ENCODE assay signal across 18 cellular contexts in the genomic region with DNA sequence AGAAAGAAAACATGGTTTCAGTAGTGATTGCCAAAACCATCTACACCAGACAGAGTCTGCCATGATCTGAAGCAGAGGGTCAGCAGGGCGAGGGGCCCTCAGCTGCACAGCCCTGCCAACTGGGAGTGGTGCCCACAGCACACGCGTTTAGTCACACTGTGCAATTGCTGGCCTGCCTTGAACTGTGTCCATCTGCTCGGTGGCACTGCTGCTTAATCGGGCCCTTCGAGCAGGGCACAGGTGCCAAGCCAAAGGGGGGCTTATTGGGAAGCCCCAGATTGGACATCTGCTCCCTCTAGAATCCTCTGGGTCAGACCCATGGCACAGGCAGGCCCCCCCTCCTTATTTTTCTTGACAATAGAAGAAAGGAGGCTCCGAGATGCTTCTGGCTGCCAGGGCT.
DNase-seq lines count a peak whose midpoint lies in the region; ATAC-seq and TF ChIP-seq lines count a peak whose summit lies in the region.
"Had no signal": no experiment of that assay in that cellular context is flagged by ENCODE, and none has a peak within 500 bp of the region (broad histone marks: within the 10 kb centered on the region; RNA-seq: fewer than 3 reads in every experiment).

No MANE protein-coding gene starts in this region.

- no peaks in the 10 kb centered on the region for H3K9me3 Mint-ChIP-seq in CD4-positive, alpha-beta T cell

- no peaks in the 10 kb centered on the region for H3K36me3 Mint-ChIP-seq in CD4-positive, alpha-beta T cell (ENCODE audit: low read depth)

- intact Hi-C loops in left ventricle myocardium inferior (cut with micrococcal nuclease) = no loop called here
- intact Hi-C loops in psoas muscle (cut with DNase I) = no loop called here
- intact Hi-C loops in CD4-positive, alpha-beta T cell (cut with DNase I, micrococcal nuclease) = no loop called here

- no peak for TF ChIP-seq CTCF in left ventricle myocardium inferior (IDR thresholded peaks at IDR 0.05; ENCODE audit: borderline replicate concordance)
- no peak for TF ChIP-seq CTCF in psoas muscle (IDR thresholded peaks at IDR 0.05)
- no peak for TF ChIP-seq CTCF in CD4-positive, alpha-beta T cell (IDR thresholded peaks at IDR 0.05)

- H3K4me1 ChIP-seq in left ventricle myocardium inferior (peaks cover 9% of the 10 kb centered on the region), psoas muscle (peaks cover 8% of the 10 kb centered on the region)
- H3K4me1 ChIP-seq: Caco-2 had no signal

- no peaks in the 10 kb centered on the region for H3K4me1 Mint-ChIP-seq in CD4-positive, alpha-beta T cell (ENCODE audit: low read depth)

- H3K27me3 ChIP-seq in left ventricle myocardium inferior (ENCODE audit: low read depth) (no peaks in the 10 kb centered on the region), psoas muscle (ENCODE audit: insufficient read depth in 3 of 3, low read length in 2 of 3) (no peaks in the 10 kb centered on the region)
- no peaks in the 10 kb centered on the region for H3K27me3 ChIP-seq in CD4-positive, alpha-beta T cell (ENCODE audit: control insufficient read depth, insufficient read depth, low read length)
- H3K27me3 ChIP-seq: BLaER1 had no signal

- ATAC-seq in psoas muscle = peak in 3 of 4 donors; percentile 42 to 57 (median 54)
- ATAC-seq in CD4-positive, alpha-beta T cell (ENCODE audit: poor library complexity) = no peak
- ATAC-seq: HCT116 had no signal

- no peak overlapping the region for H3K27ac Mint-ChIP-seq in CD4-positive, alpha-beta T cell

- no peak overlapping the region for H3K4me3 Mint-ChIP-seq in CD4-positive, alpha-beta T cell

- DNase-seq in DMS 273 (lab: John Stamatoyannopoulos, UW; ENCODE audit: unreplicated experiment) (peak; percentile 70), DMS 273 treated with DMSO at 0.1 percent for 48 hours (lab: John Stamatoyannopoulos, UW) (no peak), NCI-H69 (lab: John Stamatoyannopoulos, UW) (peak; percentile 48), left ventricle myocardium inferior (no peak), psoas muscle (no peak), NCI-H2081 treated with DMSO at 0.1 percent for 48 hours (lab: John Stamatoyannopoulos, UW) (no peak), hypothalamus (lab: John Stamatoyannopoulos, UW) (no peak)
- no peak for DNase-seq in CD4-positive, alpha-beta T cell
- DNase-seq: Caco-2, DND-41, GF-D8, Kasumi-1, NCI-H526, PC-9 had no signal

- POLR2A ChIA-PET in CD4-positive, alpha-beta T cell (lab: Charles Lee) = no interaction called here

- H3K27ac ChIP-seq in left ventricle myocardium inferior (replicated peaks) = peak overlapping the region; percentile 27
- H3K27ac ChIP-seq in psoas muscle = no peak overlapping the region
- H3K27ac ChIP-seq in CD4-positive, alpha-beta T cell (ENCODE audit: low read depth, low read length) = no peak overlapping the region
- H3K27ac ChIP-seq: 22Rv1, BLaER1, PC-9, SK-N-MC had no signal

- WGBS in psoas muscle, 3 donors = 31 to 37% (median 32%) methylated on average over 7 of the region's 7 CpGs

- H3K27me3 Mint-ChIP-seq in CD4-positive, alpha-beta T cell = no peaks in the 10 kb centered on the region

- no peak overlapping the region for H3K4me3 ChIP-seq in left ventricle myocardium inferior
- H3K4me3 ChIP-seq in psoas muscle = no peak overlapping the region
- H3K4me3 ChIP-seq: BLaER1, PC-9, SK-N-MC had no signal

- no peaks in the 10 kb centered on the region for H3K36me3 ChIP-seq in left ventricle myocardium inferior
- H3K36me3 ChIP-seq in psoas muscle (ENCODE audit: insufficient read depth in 1 of 2, low read depth in 1 of 2) = no peaks in the 10 kb centered on the region
- H3K36me3 ChIP-seq: BLaER1 had no signal

- CTCF ChIA-PET in CD4-positive, alpha-beta T cell (lab: Charles Lee) = no interaction called here

- H3K9me3 ChIP-seq in left ventricle myocardium inferior (replicated peaks) = no peaks in the 10 kb centered on the region
- H3K9me3 ChIP-seq in psoas muscle = no peaks in the 10 kb centered on the region
- no peaks in the 10 kb centered on the region for H3K9me3 ChIP-seq in CD4-positive, alpha-beta T cell (ENCODE audit: control insufficient read depth, low read length)
- H3K9me3 ChIP-seq: BLaER1, Caco-2 had no signal

Comparison
In these comparisons a context has a peak if more than half of its experiments do, and no peak if none do; other contexts are left out.
1. DNase-seq: peak in DMS 273 (single experiment) and NCI-H69 (single experiment); none in DMS 273 treated with DMSO at 0.1 percent for 48 hours (single experiment), left ventricle myocardium inferior (single experiment), psoas muscle (0 of 2), NCI-H2081 treated with DMSO at 0.1 percent for 48 hours (single experiment), hypothalamus (0 of 51) and CD4-positive, alpha-beta T cell (0 of 10).